In genomic region chr2:96399342-96400048, GRCh38 we compare ENCODE assay signal across 2 cellular contexts.
TF ChIP-seq lines count a peak whose summit lies in the region.

No MANE protein-coding gene starts in this region.

TF ChIP-seq in IMR-90, 13 proteins besides CTCF, POLR2A, EP300 and RAD21:
- no peak for TF ChIP-seq MXI1 (IDR thresholded peaks at IDR 0.05; ENCODE audit: borderline replicate concordance, low read depth, low read length)
TF ChIP-seq in IMR-90: peak in this region for 0.

TF ChIP-seq in SK-N-SH, 30 proteins besides CTCF, POLR2A, EP300 and RAD21:
- TF ChIP-seq MAX (IDR thresholded peaks at IDR 0.05; ENCODE audit: low read depth) (no peak), MEF2A (IDR thresholded peaks at IDR 0.05; ENCODE audit: borderline replicate concordance, low read depth) (no peak), IRF3 (IDR thresholded peaks at IDR 0.05; ENCODE audit: low read depth, low read length) (no peak), FOXM1 (IDR thresholded peaks at IDR 0.05; ENCODE audit: low read depth) (no peak), POLR2AphosphoS5 (IDR thresholded peaks at IDR 0.05; ENCODE audit: low read depth, low read length) (no peak)
